ENCODE assay signal across 8 cellular contexts in genomic region chrX:74421181-74422028, GRCh38. TPM values are rescaled to one million over a fixed set of nuclear protein-coding genes. Genes with fewer than 3 reads are reported as not detected.
DNase-seq lines count a peak whose midpoint lies in the region; ATAC-seq and TF ChIP-seq lines count a peak whose summit lies in the region.

Gene SLC16A2 (plus strand): TSS chrX:74421493. CDS start chrX:74421638, 145 bp downstream.

- peaks cover 28% of the 10 kb centered on the region for H3K4me1 Mint-ChIP-seq in WTC11

- TF ChIP-seq CTCF in WTC11 (IDR thresholded peaks at IDR 0.05), result no peak

- DNase-seq in ELR (ENCODE audit: low read depth), result peak; percentile 78
- peak; percentile 93 for DNase-seq in M059J (ENCODE audit: low read depth)
- peak; percentile 60 for DNase-seq in WTC11 (ENCODE audit: low spot score)
- peak; percentile 42 for DNase-seq in dedifferentiated amniotic fluid mesenchymal stem cell (ENCODE audit: extremely low spot score)
- peak; percentile 43 to 65 for DNase-seq in left colon
- DNase-seq in stimulated activated CD4-positive, alpha-beta T cell treated with anti-CD3 and anti-CD28 coated beads, Interleukin-12 subunit alpha, Interleukin-12 subunit beta, amount 100 ng/mL, for 48 hours (ENCODE audit: low read depth in 2 of 3, low spot score in 1 of 3), result peak in 2 of 3 donors; percentile 8 to 14

- H3K4me3 Mint-ChIP-seq in WTC11, result peak within 1 kb of the TSS; percentile 81

- POLR2A ChIA-PET in WTC11 (lab: Charles Lee), result interaction anchor here (0.7 to 1.8 kb wide), 5 partner anchors 11 to 192 kb away, joined by 3 to 9 read pairs (median 4); no protein-coding TSS in a partner anchor

- no peaks in the 10 kb centered on the region; the same call in none of the 2 replicates for H3K27me3 Mint-ChIP-seq in WTC11 (ENCODE audit: low read depth)

- ATAC-seq in WTC11 (peak; percentile 8), left colon (peak; percentile 41), HG03175 (IDR thresholded peaks at IDR 0.05; ENCODE audit: unreplicated experiment) (no peak), GM18867 (IDR thresholded peaks at IDR 0.05; ENCODE audit: unreplicated experiment) (no peak)

- H3K9me3 Mint-ChIP-seq in WTC11, result no peaks in the 10 kb centered on the region

- H3K27ac Mint-ChIP-seq in WTC11, result peak within 1 kb of the TSS; percentile 38; the same call in 1 of the 2 replicates

- CTCF ChIA-PET in WTC11 (lab: Charles Lee), result interaction anchor here (0.8 to 3.1 kb wide), 6 partner anchors 11 to 129 kb away, joined by 3 to 17 read pairs (median 5); no protein-coding TSS in a partner anchor

- H3K36me3 Mint-ChIP-seq in WTC11, result no peaks in the 10 kb centered on the region

- intact Hi-C loops in left colon (cut with DNase I, micrococcal nuclease), result no loop called here

TF ChIP-seq in WTC11, 78 proteins besides CTCF, POLR2A, EP300 and RAD21:
- TF ChIP-seq ZNF425 (CRISPR knock-in tag; conservative IDR thresholded peaks at IDR 0.05), result no peak
- no peak for TF ChIP-seq ESRRA (CRISPR knock-in tag; IDR thresholded peaks at IDR 0.05; ENCODE audit: borderline replicate concordance)
- no peak for TF ChIP-seq PRRX2 (CRISPR knock-in tag; IDR thresholded peaks at IDR 0.05)
- 0 out of 2 replicates have a peak, but pooled peaks have one; percentile 17 for TF ChIP-seq MAX (CRISPR knock-in tag; IDR thresholded peaks at IDR 0.05)
- no peak for TF ChIP-seq ZNF396 (CRISPR knock-in tag; IDR thresholded peaks at IDR 0.05; ENCODE audit: borderline replicate concordance)
- no peak for TF ChIP-seq ZSCAN18 (CRISPR knock-in tag; IDR thresholded peaks at IDR 0.05)
- TF ChIP-seq HMGA2 (CRISPR knock-in tag; IDR thresholded peaks at IDR 0.05), result no peak
- peak; percentile 80 for TF ChIP-seq ZNF263 (CRISPR knock-in tag; IDR thresholded peaks at IDR 0.05; ENCODE audit: low read depth)

RNA-seq across cellular contexts. Expression of gene SLC16A2, which starts in this region (rescaled TPM):
- 56.5 and 78.7 TPM in 2 replicates for total RNA-seq in M059J (2014; rRNA removed; shearing (Covaris generic))
- total RNA-seq in WTC11 (2021), result 48.4 to 55.2 TPM (median 48.4 TPM) in 3 replicates
- 1 to 10 TPM in 1 of 2 donors, under 1 TPM in 1; 0.70 to 2.1 TPM for total RNA-seq in left colon

Comparison
In these comparisons a context has a peak if more than half of its experiments do, and no peak if none do; other contexts are left out.
1. RNA of gene SLC16A2 (total RNA-seq): 56.5 to 78.7 TPM in M059J and 48.4 to 55.2 TPM in WTC11; 0.70 to 2.1 TPM in left colon; every median in the first group is over 10 times any median in the second.
2. DNase-seq: peak in every context shown above with its lines; median percentile 93 in M059J; 78 in ELR; 60 in WTC11; 54 in left colon; 42 in dedifferentiated amniotic fluid mesenchymal stem cell; 11 in stimulated activated CD4-positive, alpha-beta T cell treated with anti-CD3 and anti-CD28 coated beads, Interleukin-12 subunit alpha, Interleukin-12 subunit beta, amount 100 ng/mL, for 48 hours.
3. ATAC-seq: peak in WTC11 (single experiment) and left colon (single experiment); none in HG03175 (single experiment) and GM18867 (single experiment).